8 cellular contexts compared by ENCODE assay signal in the genomic region with DNA sequence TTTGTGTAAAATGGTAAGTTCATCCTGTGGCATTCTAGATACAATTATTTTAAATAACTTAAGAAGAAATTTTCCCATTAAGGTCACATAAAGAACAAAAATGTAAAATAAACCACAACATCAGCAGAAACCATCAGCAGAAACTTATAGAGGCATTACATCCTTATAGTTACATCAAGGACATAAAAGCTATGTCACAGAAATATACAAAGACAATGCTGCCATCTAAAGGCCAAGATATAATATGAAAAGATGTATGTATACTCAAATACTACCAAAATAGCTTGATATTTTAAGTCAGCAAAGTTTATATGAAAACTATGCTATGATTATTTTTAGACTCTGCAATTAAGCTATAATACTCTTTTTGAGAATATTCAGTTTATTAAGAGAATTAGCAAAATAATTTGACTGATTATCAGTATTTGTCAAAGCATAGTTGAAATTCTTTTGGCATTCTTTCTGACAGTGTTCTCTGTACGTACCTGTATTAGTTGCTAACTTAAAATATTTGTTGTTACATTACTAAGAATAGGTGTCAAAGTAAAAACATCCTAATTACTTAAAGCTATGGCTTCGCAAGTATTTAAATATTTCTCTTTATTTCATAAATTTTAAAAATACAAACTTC. TPM values are rescaled to one million over a fixed set of nuclear protein-coding genes. Genes with fewer than 3 reads are reported as not detected.
DNase-seq lines count a peak whose midpoint lies in the region; ATAC-seq, FAIRE-seq and TF ChIP-seq lines count a peak whose summit lies in the region.

No MANE protein-coding gene starts in this region.

- peak; percentile 42 for DNase-seq in COR-L47 (lab: John Stamatoyannopoulos, UW)
- DNase-seq in epidermal melanocyte (ENCODE audit: insufficient read length, low spot score) = no peak
- no peak for DNase-seq in GM12891 (ENCODE audit: insufficient read length, low spot score)

- ATAC-seq in GM18909 (IDR thresholded peaks at IDR 0.05; ENCODE audit: poor library complexity, unreplicated experiment) = peak; percentile 87
- peak; percentile 85 for ATAC-seq in HG03520 (IDR thresholded peaks at IDR 0.05; ENCODE audit: unreplicated experiment)

- H3K4me3 ChIP-seq in OCI-LY1 (ENCODE audit: low read depth, low read length, poor library complexity, severe bottlenecking) (no peak overlapping the region), neutrophil (ENCODE audit: low read depth in 1 of 2, low read length in 1 of 2) (no peak overlapping the region)

- TF ChIP-seq POLR2A in GM12891 (IDR thresholded peaks at IDR 0.05; ENCODE audit: low read depth, low read length) = no peak

- TF ChIP-seq CTCF in OCI-LY1 (IDR thresholded peaks at IDR 0.05; ENCODE audit: low read length) = peak; percentile 58; the same call in 1 of the 2 replicates
- TF ChIP-seq CTCF in neutrophil (IDR thresholded peaks at IDR 0.05) = no peak

- H3K36me3 ChIP-seq in OCI-LY1 (ENCODE audit: insufficient read depth, low read length) (no peaks in the 10 kb centered on the region), neutrophil (peaks cover 3% of the 10 kb centered on the region)

- H3K9ac ChIP-seq in OCI-LY1 (ENCODE audit: low read length) = no peak overlapping the region

- no peaks in the 10 kb centered on the region for H3K4me1 ChIP-seq in OCI-LY1 (ENCODE audit: insufficient read depth, low read length, severe bottlenecking)
- H3K4me1 ChIP-seq in neutrophil (ENCODE audit: control insufficient read depth in 1 of 2, insufficient read depth in 1 of 2, low read depth in 1 of 2, low read length in 1 of 2) = peaks cover 23 to 25% of the 10 kb centered on the region in 2 experiments

- H3K9me3 ChIP-seq in OCI-LY1 (ENCODE audit: low read length) = no peaks in the 10 kb centered on the region
- no peaks in the 10 kb centered on the region for H3K9me3 ChIP-seq in neutrophil

- FAIRE-seq in endometrium (lab: Jason Lieb, UNC) (peak; percentile 77), GM12891 (lab: Jason Lieb, UNC) (no peak)

- H2AFZ ChIP-seq in OCI-LY1 (ENCODE audit: low read length) = no peak overlapping the region

- no peak overlapping the region for H3K27ac ChIP-seq in OCI-LY1 (ENCODE audit: low read depth, low read length, poor library complexity, severe bottlenecking)
- H3K27ac ChIP-seq in neutrophil = peak overlapping the region; percentile 10

- H3K9me2 ChIP-seq in OCI-LY1 (ENCODE audit: low read depth, low read length) = no peaks in the 10 kb centered on the region

- no peaks in the 10 kb centered on the region for H3F3A ChIP-seq in OCI-LY1 (ENCODE audit: insufficient read depth, low read length)

- no peaks in the 10 kb centered on the region for H4K20me1 ChIP-seq in OCI-LY1 (ENCODE audit: insufficient read depth, low read length)

- no peaks in the 10 kb centered on the region for H3K79me2 ChIP-seq in OCI-LY1 (ENCODE audit: insufficient read depth, low read length)

- H3K27me3 ChIP-seq in OCI-LY1 (ENCODE audit: insufficient read depth, low read length) = no peaks in the 10 kb centered on the region
- no peaks in the 10 kb centered on the region for H3K27me3 ChIP-seq in neutrophil

- H3K4me2 ChIP-seq in OCI-LY1 (ENCODE audit: low read length) = no peak overlapping the region

TF ChIP-seq in GM12891, 5 proteins besides CTCF, POLR2A, EP300 and RAD21:
- TF ChIP-seq TAF1 (IDR thresholded peaks at IDR 0.05; ENCODE audit: low read depth, low read length) (no peak), POLR2AphosphoS5 (IDR thresholded peaks at IDR 0.05; ENCODE audit: low read depth, low read length) (no peak), PAX5 (IDR thresholded peaks at IDR 0.05; ENCODE audit: insufficient read depth, low read length, severe bottlenecking) (no peak), POU2F2 (IDR thresholded peaks at IDR 0.05; ENCODE audit: low read depth, low read length) (no peak), SPI1 (IDR thresholded peaks at IDR 0.05; ENCODE audit: low read depth, low read length) (no peak)

RNA-seq across cellular contexts. Expression of a gene that starts 36.2 kb away (rescaled TPM):
- polyA plus RNA-seq in GM12891 (2012; ENCODE audit: low read depth, missing spikeins) = 6.1 TPM
